ENCODE assay signal across 11 cellular contexts in genomic region chr6:74249658-74250057, GRCh38.
DNase-seq lines count a peak whose midpoint lies in the region; ATAC-seq, FAIRE-seq and TF ChIP-seq lines count a peak whose summit lies in the region.
"Had no signal": no experiment of that assay in that cellular context is flagged by ENCODE, and none has a peak within 500 bp of the region (broad histone marks: within the 10 kb centered on the region; RNA-seq: fewer than 3 reads in every experiment).

No MANE protein-coding gene starts in this region.

- H3K36me3 ChIP-seq in smooth muscle cell (ENCODE audit: low read depth): no peaks in the 10 kb centered on the region
- no peaks in the 10 kb centered on the region for H3K36me3 ChIP-seq in adrenal gland (replicated peaks in 1 of 2)

- peak; percentile 51 for ATAC-seq in GM19351 (IDR thresholded peaks at IDR 0.05; ENCODE audit: unreplicated experiment)
- peak; percentile 73 for ATAC-seq in HG03108 (IDR thresholded peaks at IDR 0.05; ENCODE audit: unreplicated experiment)

- FAIRE-seq in D721Med (lab: Jason Lieb, UNC): no peak
- FAIRE-seq: HTR-8/SVneo had no signal

- DNase-seq in amniotic epithelial cell (ENCODE audit: low read depth) (peak; percentile 70), smooth muscle cell (lab: John Stamatoyannopoulos, UW; ENCODE audit: unreplicated experiment) (no peak), D721Med (ENCODE audit: insufficient read length, low spot score) (no peak), adrenal gland (no peak)
- no peak for DNase-seq in activated CD4-positive, alpha-beta T cell treated with anti-CD3 and anti-CD28 coated beads for 4 hours
- DNase-seq: activated naive CD4-positive, alpha-beta T cell treated with anti-CD3 and anti-CD28 coated beads, Interleukin-2, amount 50 U/mL, for 16 hours; NCI-H2081 treated with DMSO at 0.1 percent for 48 hours; stimulated activated CD4-positive, alpha-beta T cell treated with anti-CD3 and anti-CD28 coated beads, Interleukin-4, amount 100 ng/mL, for 1 hour had no signal

- no peaks in the 10 kb centered on the region for H3K4me1 ChIP-seq in smooth muscle cell (ENCODE audit: low read depth)
- no peaks in the 10 kb centered on the region for H3K4me1 ChIP-seq in adrenal gland (replicated peaks in 1 of 2)

- no peak for TF ChIP-seq CTCF in smooth muscle cell (IDR thresholded peaks at IDR 0.05; ENCODE audit: borderline replicate concordance, insufficient read depth, poor library complexity, severe bottlenecking)
- no peak for TF ChIP-seq CTCF in D721Med (IDR thresholded peaks at IDR 0.05; ENCODE audit: insufficient read depth, missing control alignments)
- no peak for TF ChIP-seq CTCF in adrenal gland (IDR thresholded peaks at IDR 0.05)

- H3K4me3 ChIP-seq in smooth muscle cell: no peak overlapping the region
- H3K4me3 ChIP-seq in adrenal gland: no peak overlapping the region

- H3K79me2 ChIP-seq in smooth muscle cell (ENCODE audit: low read depth): no peaks in the 10 kb centered on the region

- no peaks in the 10 kb centered on the region for H3K9me3 ChIP-seq in smooth muscle cell (replicated peaks; ENCODE audit: low read depth)
- H3K9me3 ChIP-seq in adrenal gland (replicated peaks in 1 of 3): no peaks in the 10 kb centered on the region

- 40% methylated on average over 2 of the region's 2 CpGs for WGBS in smooth muscle cell (ENCODE audit: low lambda C conversion rate)
- 40 to 50% (median 44%) methylated on average over 2 of the region's 2 CpGs for WGBS in adrenal gland, 4 donors

- peak overlapping the region; percentile 13 for H2AFZ ChIP-seq in smooth muscle cell (ENCODE audit: low read depth)

- no peaks in the 10 kb centered on the region for H3F3A ChIP-seq in smooth muscle cell (ENCODE audit: low read depth)

- intact Hi-C loops in adrenal gland (cut with DNase I): no loop called here

- H3K27me3 ChIP-seq in smooth muscle cell (ENCODE audit: low read depth) (no peaks in the 10 kb centered on the region), adrenal gland (no peaks in the 10 kb centered on the region)

- H3K27ac ChIP-seq in smooth muscle cell (ENCODE audit: low read depth) (peak overlapping the region; percentile 51), adrenal gland (no peak overlapping the region)

- no peak overlapping the region for H3K9ac ChIP-seq in smooth muscle cell (ENCODE audit: low read depth)

- H4K20me1 ChIP-seq in smooth muscle cell (ENCODE audit: low read depth): no peaks in the 10 kb centered on the region

- TF ChIP-seq POLR2A in adrenal gland (IDR thresholded peaks at IDR 0.05): no peak

- H3K4me2 ChIP-seq in smooth muscle cell: no peak overlapping the region
